In the genomic region with DNA sequence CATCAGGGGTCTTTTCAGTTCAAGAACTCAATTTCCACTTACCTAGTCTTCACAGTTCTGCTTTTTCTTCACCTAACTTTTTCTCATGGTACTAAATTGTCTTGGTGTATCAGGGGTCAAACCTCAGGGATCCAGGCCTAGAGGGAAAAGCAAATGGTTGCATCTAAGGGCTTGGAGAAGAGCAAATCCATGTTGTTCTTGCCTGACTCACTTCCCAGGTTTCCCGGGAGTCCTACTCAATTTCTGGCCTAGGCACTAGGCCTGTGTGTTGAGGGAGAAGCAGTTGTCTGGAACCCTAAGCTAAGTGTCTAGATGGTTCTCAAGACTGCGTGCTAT, we compare ENCODE assay signal across 8 cellular contexts.
DNase-seq lines count a peak whose midpoint lies in the region; ATAC-seq and TF ChIP-seq lines count a peak whose summit lies in the region.

No MANE protein-coding gene starts in this region.

- H3K27me3 ChIP-seq in MG63 (no peaks in the 10 kb centered on the region), ectodermal cell (ENCODE audit: control insufficient read depth, insufficient read depth, low read length, poor library complexity, severe bottlenecking) (no peaks in the 10 kb centered on the region), tibial artery (no peaks in the 10 kb centered on the region)

- no peak for TF ChIP-seq CTCF in osteocyte (IDR thresholded peaks at IDR 0.05)
- TF ChIP-seq CTCF in tibial artery (IDR thresholded peaks at IDR 0.05) = no peak

- H3K4me1 Mint-ChIP-seq in osteocyte (ENCODE audit: unreplicated experiment) = peaks cover 15% of the 10 kb centered on the region

- WGBS in ectodermal cell, 2 experiments = 68 to 90% methylated on average over 2 of the region's 2 CpGs

- no peak for ATAC-seq in HG03354 (IDR thresholded peaks at IDR 0.05; ENCODE audit: poor library complexity, severe bottlenecking, unreplicated experiment)

- no peaks in the 10 kb centered on the region; the same call in 1 of the 2 replicates for H3K36me3 ChIP-seq in MG63
- H3K36me3 ChIP-seq in ectodermal cell (ENCODE audit: control insufficient read depth, insufficient read depth, low read length) = no peaks in the 10 kb centered on the region
- H3K36me3 ChIP-seq in tibial artery = no peaks in the 10 kb centered on the region

- H3K9me3 Mint-ChIP-seq in osteocyte (ENCODE audit: unreplicated experiment) = no peaks in the 10 kb centered on the region

- peak overlapping the region; percentile 68 for H3K4me3 Mint-ChIP-seq in osteocyte (ENCODE audit: unreplicated experiment)

- DNase-seq in Daoy (ENCODE audit: low read depth) (peak; percentile 6), MG63 (no peak), osteocyte (ENCODE audit: extremely low spot score, unreplicated experiment) (no peak), tibial artery (no peak), NCI-H1048 (lab: John Stamatoyannopoulos, UW) (no peak), NCI-H1105 (lab: John Stamatoyannopoulos, UW) (no peak)

- peak overlapping the region; percentile 90 for H3K27ac Mint-ChIP-seq in osteocyte (ENCODE audit: unreplicated experiment)

- H3K27ac ChIP-seq in ectodermal cell (ENCODE audit: insufficient read depth, low read depth, low read length, poor library complexity, severe bottlenecking) (peak overlapping the region; percentile 75), tibial artery (no peak overlapping the region)

- H3K36me3 Mint-ChIP-seq in osteocyte (ENCODE audit: unreplicated experiment) = no peaks in the 10 kb centered on the region

- H3K4me1 ChIP-seq in ectodermal cell (ENCODE audit: control insufficient read depth, insufficient read depth, low read length) (peaks cover 6% of the 10 kb centered on the region), tibial artery (no peaks in the 10 kb centered on the region)

- intact Hi-C loops in tibial artery (cut with DNase I; ENCODE audit: low total_unique reads) = no loop called here

- H3K4me3 ChIP-seq in MG63 = peak overlapping the region; percentile 57
- H3K4me3 ChIP-seq in ectodermal cell (ENCODE audit: insufficient read depth, low read depth, low read length) = peak overlapping the region; percentile 56
- H3K4me3 ChIP-seq in tibial artery = no peak overlapping the region

- no peaks in the 10 kb centered on the region for H3K27me3 Mint-ChIP-seq in osteocyte (ENCODE audit: unreplicated experiment)

- H3K9me3 ChIP-seq in MG63 = no peaks in the 10 kb centered on the region
- no peaks in the 10 kb centered on the region for H3K9me3 ChIP-seq in ectodermal cell (ENCODE audit: control insufficient read depth, low read length)
- H3K9me3 ChIP-seq in tibial artery = no peaks in the 10 kb centered on the region

Comparison
In these comparisons a context has a peak if more than half of its experiments do, and no peak if none do; other contexts are left out.
1. H3K4me3 ChIP-seq: peak in MG63 (single experiment) and ectodermal cell (single experiment); none in tibial artery (0 of 2).